17 cellular contexts compared by ENCODE assay signal in genomic region chr3:5153074-5153473, GRCh38. TPM values are rescaled to one million over a fixed set of nuclear protein-coding genes. Genes with fewer than 3 reads are reported as not detected.
DNase-seq lines count a peak whose midpoint lies in the region; ATAC-seq and TF ChIP-seq lines count a peak whose summit lies in the region.
"Had no signal": no experiment of that assay in that cellular context is flagged by ENCODE, and none has a peak within 500 bp of the region (broad histone marks: within the 10 kb centered on the region; RNA-seq: fewer than 3 reads in every experiment).

No MANE protein-coding gene starts in this region.

- H3K9me3 ChIP-seq in breast epithelium (no peaks in the 10 kb centered on the region), T-helper 17 cell (ENCODE audit: control insufficient read depth, low read length, poor library complexity, severe bottlenecking) (no peaks in the 10 kb centered on the region)
- H3K9me3 ChIP-seq: A549, Caco-2 had no signal

- BruUV-seq in MCF 10A (replicated peaks; lab: Mats Ljungman, UMichigan) = no TSS peak

- peaks cover 5% of the 10 kb centered on the region for H3K36me3 Mint-ChIP-seq in MCF 10A (ENCODE audit: insufficient read depth, unreplicated experiment)
- no peaks in the 10 kb centered on the region for H3K36me3 Mint-ChIP-seq in T-helper 17 cell (ENCODE audit: low read depth)
- H3K36me3 Mint-ChIP-seq in naive B cell = peaks cover 0 to 14% of the 10 kb centered on the region in 2 donors
- H3K36me3 Mint-ChIP-seq in glutamatergic neuron (ENCODE audit: unreplicated experiment) = no peaks in the 10 kb centered on the region

- H3K27ac Mint-ChIP-seq in MCF 10A (ENCODE audit: low read depth, unreplicated experiment) (peak overlapping the region; percentile 42), T-helper 17 cell (peak overlapping the region; percentile 68), naive B cell (peak overlapping the region in 4 of 6 donors; percentile 16 to 88 (median 66)), glutamatergic neuron (ENCODE audit: unreplicated experiment) (no peak overlapping the region)

- no peaks in the 10 kb centered on the region for H3K36me3 ChIP-seq in breast epithelium

- H3K9me3 Mint-ChIP-seq in MCF 10A (ENCODE audit: unreplicated experiment) (peaks cover 7% of the 10 kb centered on the region), naive B cell (peaks cover 0 to 7% (median 2%) of the 10 kb centered on the region in 7 donors), glutamatergic neuron (ENCODE audit: unreplicated experiment) (peaks cover 5% of the 10 kb centered on the region)
- H3K9me3 Mint-ChIP-seq: H9, IgD-negative memory B cell had no signal

- CTCF ChIA-PET in MCF 10A (lab: Yijun Ruan, JAX) = interaction anchor here (0.7 to 1.0 kb wide), 2 partner anchors 32 to 1830 kb away, joined by 3 read pairs; no protein-coding TSS in a partner anchor

- H3K4me1 Mint-ChIP-seq in MCF 10A (ENCODE audit: insufficient read depth, unreplicated experiment) (peaks cover 6% of the 10 kb centered on the region), T-helper 17 cell (peaks cover 52% of the 10 kb centered on the region), naive B cell (peaks cover 65 to 92% (median 90%) of the 10 kb centered on the region in 3 donors), glutamatergic neuron (ENCODE audit: low read depth, unreplicated experiment) (peaks cover 7% of the 10 kb centered on the region)

- no peaks in the 10 kb centered on the region for H3K4me1 ChIP-seq in breast epithelium
- H3K4me1 ChIP-seq: A549, Caco-2 had no signal

- H3K4me3 ChIP-seq in breast epithelium = no peak overlapping the region
- H3K4me3 ChIP-seq: A549, BLaER1 had no signal

- no peaks in the 10 kb centered on the region for H3K27me3 Mint-ChIP-seq in MCF 10A (ENCODE audit: insufficient read depth, unreplicated experiment)
- H3K27me3 Mint-ChIP-seq in T-helper 17 cell = no peaks in the 10 kb centered on the region
- no peaks in the 10 kb centered on the region for H3K27me3 Mint-ChIP-seq in naive B cell
- H3K27me3 Mint-ChIP-seq in glutamatergic neuron (ENCODE audit: unreplicated experiment) = no peaks in the 10 kb centered on the region
- H3K27me3 Mint-ChIP-seq: IgD-negative memory B cell had no signal

- no peak for TF ChIP-seq CTCF in MCF 10A (IDR thresholded peaks at IDR 0.05; ENCODE audit: unreplicated experiment)
- TF ChIP-seq CTCF in breast epithelium (IDR thresholded peaks at IDR 0.05) = no peak
- no peak for TF ChIP-seq CTCF in glutamatergic neuron (IDR thresholded peaks at IDR 0.05; ENCODE audit: partially characterized antibody, unreplicated experiment)

- H3K27ac ChIP-seq in breast epithelium = no peak overlapping the region
- H3K27ac ChIP-seq: 22Rv1, A549, BLaER1 had no signal

- no peak for ATAC-seq in T-helper 17 cell
- no peak for ATAC-seq in naive B cell (ENCODE audit: low read depth in 2 of 2)
- no peak for ATAC-seq in GM21825 (IDR thresholded peaks at IDR 0.05; ENCODE audit: unreplicated experiment)
- ATAC-seq: A549, HepG2 had no signal

- no peaks in the 10 kb centered on the region for H3K27me3 ChIP-seq in breast epithelium
- H3K27me3 ChIP-seq: BLaER1 had no signal

- H3K4me3 Mint-ChIP-seq in MCF 10A (ENCODE audit: unreplicated experiment) = no peak overlapping the region
- no peak overlapping the region for H3K4me3 Mint-ChIP-seq in T-helper 17 cell
- H3K4me3 Mint-ChIP-seq in naive B cell = peak overlapping the region in 1 of 8 donors; percentile 9
- no peak overlapping the region for H3K4me3 Mint-ChIP-seq in glutamatergic neuron (ENCODE audit: unreplicated experiment)
- H3K4me3 Mint-ChIP-seq: H9 had no signal

- DNase-seq in MCF 10A (ENCODE audit: unreplicated experiment) (no peak), breast epithelium (ENCODE audit: low spot score in 2 of 2) (no peak), T-helper 17 cell (no peak), naive B cell (no peak), AG20443 (ENCODE audit: low spot score) (no peak), glutamatergic neuron (no peak)
- DNase-seq: Caco-2, DMS153, DMS79, GDM1, H9 had no signal

- POLR2A ChIA-PET in MCF 10A (lab: Yijun Ruan, JAX) = interaction anchor here (1.7 kb wide), 1 partner anchor 30 kb away, joined by 5 read pairs; no protein-coding TSS in a partner anchor

- no peak for TF ChIP-seq POLR2A in breast epithelium (IDR thresholded peaks at IDR 0.05)

- intact Hi-C loops in MCF 10A (cut with micrococcal nuclease) (no loop called here), breast epithelium (cut with DNase I; ENCODE audit: low total_unique reads) (no loop called here)

RNA-seq across cellular contexts. Expression of gene ARL8B, which starts 31.0 kb away (rescaled TPM):
- total RNA-seq in MCF 10A (2022) (53.6 and 74.3 TPM in 2 replicates), breast epithelium (10 to 100 TPM; 47.2 to 68.5 (median 52.3) TPM), T-helper 17 cell (10 to 100 TPM; 39.2 to 52.9 TPM), glutamatergic neuron (ENCODE audit: unreplicated experiment) (33.9 TPM)
- 10 to 100 TPM; 36.7 to 64.8 (median 60.6) TPM for polyA plus RNA-seq in naive B cell (ENCODE audit: low read depth in 6 of 6)

RNA-seq across cellular contexts. Expression of gene EDEM1, which starts 34.4 kb away (rescaled TPM):
- total RNA-seq in MCF 10A (2022) (114 and 157 TPM in 2 replicates), breast epithelium (10 to 100 TPM; 34.9 to 45.8 (median 42.6) TPM), T-helper 17 cell (100 to 1,000 TPM; 109 to 111 TPM), glutamatergic neuron (ENCODE audit: unreplicated experiment) (16.3 TPM)
- 10 to 100 TPM; 43.5 to 77.8 (median 57.4) TPM for polyA plus RNA-seq in naive B cell (ENCODE audit: low read depth in 6 of 6)
